In the genomic region with DNA sequence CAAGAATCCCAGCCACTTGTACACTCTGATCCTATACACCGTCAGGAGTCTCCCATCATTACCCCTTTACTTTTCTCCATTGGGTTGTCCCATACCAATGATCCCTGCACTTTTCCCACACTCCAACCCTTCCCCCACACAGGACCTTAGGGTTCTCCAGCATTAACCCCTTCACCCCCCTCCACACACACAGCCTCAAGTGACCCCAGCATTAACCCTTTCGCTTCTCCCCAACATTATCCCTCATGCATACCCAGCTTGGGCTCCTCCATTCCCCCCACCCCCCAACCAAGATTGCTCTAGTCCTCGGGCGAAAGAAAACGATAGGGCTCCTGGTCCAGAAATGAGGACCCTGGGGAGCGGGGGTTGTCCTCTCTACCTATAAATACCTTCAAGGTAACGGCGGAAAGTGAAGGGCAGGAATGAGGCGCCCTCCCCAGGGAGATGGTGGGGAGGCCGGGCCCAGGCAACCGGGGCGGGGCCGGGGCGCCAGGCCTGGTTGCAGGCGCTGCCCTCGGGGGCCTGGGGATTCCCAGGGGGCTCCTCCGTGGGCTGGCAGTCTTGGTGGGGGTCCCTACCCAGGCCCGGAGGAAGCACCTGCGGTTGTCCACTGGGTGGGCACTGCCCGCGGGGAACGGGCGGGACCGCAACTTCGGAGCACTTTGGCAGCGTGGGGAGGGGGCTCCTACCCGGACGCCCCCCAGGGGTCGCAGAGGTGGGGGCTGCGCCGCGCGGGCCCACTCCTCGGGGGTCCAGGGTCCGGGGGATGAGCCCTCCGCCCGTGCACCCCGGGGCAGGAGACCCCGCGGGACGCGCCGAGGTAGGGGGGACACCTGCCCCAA, we compare ENCODE assay signal across 8 cellular contexts.
DNase-seq lines count a peak whose midpoint lies in the region; TF ChIP-seq lines count a peak whose summit lies in the region.

No MANE protein-coding gene starts in this region.

- peaks cover 4% of the 10 kb centered on the region for H3K36me3 Mint-ChIP-seq in nephron (ENCODE audit: low read depth)

- H3K27ac Mint-ChIP-seq in nephron: peak overlapping the region in 2 of 3 experiments; percentile 65 to 69

- H3K4me3 ChIP-seq in LNCaP clone FGC (ENCODE audit: low read depth, low read length): peak overlapping the region; percentile 53
- H3K4me3 ChIP-seq in choroid plexus epithelial cell (ENCODE audit: low read depth, low read length): peak overlapping the region; percentile 70

- H3K4me3 Mint-ChIP-seq in nephron: peak overlapping the region; percentile 85 to 92 (median 92)

- H3K9me3 Mint-ChIP-seq in nephron: no peaks in the 10 kb centered on the region

- H3K27me3 Mint-ChIP-seq in nephron (ENCODE audit: low read depth): peaks cover 21% of the 10 kb centered on the region

- TF ChIP-seq CTCF in LNCaP clone FGC (IDR thresholded peaks at IDR 0.05; ENCODE audit: control insufficient read depth, extremely low read depth, insufficient read depth) (no peak), choroid plexus epithelial cell (conservative IDR thresholded peaks at IDR 0.05; ENCODE audit: low read depth, low read length) (no peak), nephron (IDR thresholded peaks at IDR 0.05; ENCODE audit: unreplicated experiment in 3 of 3) (no peak)

- DNase-seq in NCI-H2227 treated with DMSO at 0.1 percent for 48 hours (lab: John Stamatoyannopoulos, UW) (peak; percentile 14), NCI-H2227 (lab: John Stamatoyannopoulos, UW; ENCODE audit: unreplicated experiment) (no peak), LNCaP clone FGC (ENCODE audit: low read depth) (no peak), choroid plexus epithelial cell (ENCODE audit: low read depth) (no peak), NCI-H1105 (lab: John Stamatoyannopoulos, UW) (no peak), OCI-M1 (lab: John Stamatoyannopoulos, UW) (no peak)
- DNase-seq in stimulated activated CD4-positive, alpha-beta T cell treated with anti-CD3 and anti-CD28 coated beads, Interleukin-2, amount 100 ng/mL, for 48 hours: no peak

- peaks cover 11% of the 10 kb centered on the region for H3K4me1 Mint-ChIP-seq in nephron
